Comparison of ENCODE assay signal across 12 cellular contexts in genomic region chr14:98953544-98954346, GRCh38.
A peak's percentile ranks its signal among the peaks of the same experiment; 100 is the strongest.
DNase-seq lines count a peak whose midpoint lies in the region; ATAC-seq and TF ChIP-seq lines count a peak whose summit lies in the region.
"Had no signal": no experiment of that assay in that cellular context is flagged by ENCODE, and none has a peak within 500 bp of the region (broad histone marks: within the 10 kb centered on the region; RNA-seq: fewer than 3 reads in every experiment).

No MANE protein-coding gene starts in this region.

- H3K4me3 ChIP-seq in thoracic aorta = no peak overlapping the region

- no peaks in the 10 kb centered on the region for H3K36me3 ChIP-seq in thoracic aorta

- H3K4me1 Mint-ChIP-seq in natural killer cell = no peaks in the 10 kb centered on the region
- H3K4me1 Mint-ChIP-seq: immature natural killer cell; stimulated activated memory B cell treated with anti-CD40 and anti-IgM and Interleukin-4, amounts not matched to agents 10 μg/mL and 1 μg/mL and 100 μg/mL, for 72 hours had no signal

- DNase-seq in HPDE6-E6E7 (ENCODE audit: extremely low spot score) (peak; percentile 45), amniotic epithelial cell (ENCODE audit: low read depth) (peak; percentile 3), iris pigment epithelial cell (ENCODE audit: low read depth) (peak; percentile 23), thoracic aorta (ENCODE audit: low spot score) (peak; percentile 38), natural killer cell (no peak), DMS53 treated with DMSO at 0.1 percent for 48 hours (lab: John Stamatoyannopoulos, UW; ENCODE audit: unreplicated experiment) (no peak), superior temporal gyrus (ENCODE audit: extremely low spot score) (no peak), SIG-M5 (lab: John Stamatoyannopoulos, UW) (no peak)
- DNase-seq: effector CD4-positive, alpha-beta T cell; immature natural killer cell; T-helper 17 cell had no signal

- H3K27ac Mint-ChIP-seq in natural killer cell = no peak overlapping the region
- H3K27ac Mint-ChIP-seq: immature natural killer cell; stimulated activated memory B cell treated with anti-CD40 and anti-IgM and Interleukin-4, amounts not matched to agents 10 μg/mL and 1 μg/mL and 100 μg/mL, for 72 hours; T-helper 17 cell had no signal

- H3K9me3 Mint-ChIP-seq in natural killer cell = no peaks in the 10 kb centered on the region
- H3K9me3 Mint-ChIP-seq: immature natural killer cell had no signal

- H3K4me1 ChIP-seq in thoracic aorta (ENCODE audit: control insufficient read depth in 1 of 2, low read depth in 2 of 2) = peaks cover 11 to 16% of the 10 kb centered on the region in 2 donors

- no peak overlapping the region for H3K4me3 Mint-ChIP-seq in natural killer cell
- H3K4me3 Mint-ChIP-seq: immature natural killer cell; stimulated activated memory B cell treated with anti-CD40 and anti-IgM and Interleukin-4, amounts not matched to agents 10 μg/mL and 1 μg/mL and 100 μg/mL, for 72 hours; T-helper 17 cell had no signal

- no peaks in the 10 kb centered on the region for H3K36me3 Mint-ChIP-seq in natural killer cell
- H3K36me3 Mint-ChIP-seq: stimulated activated memory B cell treated with anti-CD40 and anti-IgM and Interleukin-4, amounts not matched to agents 10 μg/mL and 1 μg/mL and 100 μg/mL, for 72 hours had no signal

- no peaks in the 10 kb centered on the region for H3K27me3 ChIP-seq in thoracic aorta (replicated peaks; ENCODE audit: insufficient read depth)

- intact Hi-C loops in natural killer cell (cut with micrococcal nuclease) = no loop called here

- no peaks in the 10 kb centered on the region for H3K9me3 ChIP-seq in thoracic aorta

- no peak overlapping the region for H3K27ac ChIP-seq in thoracic aorta

- H3K27me3 Mint-ChIP-seq in natural killer cell (ENCODE audit: low read depth in 2 of 2) = no peaks in the 10 kb centered on the region
- H3K27me3 Mint-ChIP-seq: stimulated activated memory B cell treated with anti-CD40 and anti-IgM and Interleukin-4, amounts not matched to agents 10 μg/mL and 1 μg/mL and 100 μg/mL, for 72 hours; T-helper 17 cell had no signal

- ATAC-seq in thoracic aorta (ENCODE audit: insufficient number of reproducible peaks, low FRiP score, low read depth) (no peak), natural killer cell (no peak)
- ATAC-seq: stimulated activated memory B cell treated with anti-CD40 and anti-IgM and Interleukin-4, amounts not matched to agents 10 μg/mL and 1 μg/mL and 100 μg/mL, for 72 hours; T-helper 17 cell had no signal

- TF ChIP-seq CTCF in thoracic aorta (IDR thresholded peaks at IDR 0.05) (no peak), natural killer cell (IDR thresholded peaks at IDR 0.05) (no peak)

Comparison
In these comparisons a context has a peak if more than half of its experiments do, and no peak if none do; other contexts are left out.
1. DNase-seq: peak in HPDE6-E6E7 (single experiment), amniotic epithelial cell (single experiment), iris pigment epithelial cell (single experiment) and thoracic aorta (single experiment); none in natural killer cell (single experiment), DMS53 treated with DMSO at 0.1 percent for 48 hours (single experiment), superior temporal gyrus (single experiment) and SIG-M5 (single experiment).